Comparison of ENCODE assay signal across 29 cellular contexts in the genomic region with DNA sequence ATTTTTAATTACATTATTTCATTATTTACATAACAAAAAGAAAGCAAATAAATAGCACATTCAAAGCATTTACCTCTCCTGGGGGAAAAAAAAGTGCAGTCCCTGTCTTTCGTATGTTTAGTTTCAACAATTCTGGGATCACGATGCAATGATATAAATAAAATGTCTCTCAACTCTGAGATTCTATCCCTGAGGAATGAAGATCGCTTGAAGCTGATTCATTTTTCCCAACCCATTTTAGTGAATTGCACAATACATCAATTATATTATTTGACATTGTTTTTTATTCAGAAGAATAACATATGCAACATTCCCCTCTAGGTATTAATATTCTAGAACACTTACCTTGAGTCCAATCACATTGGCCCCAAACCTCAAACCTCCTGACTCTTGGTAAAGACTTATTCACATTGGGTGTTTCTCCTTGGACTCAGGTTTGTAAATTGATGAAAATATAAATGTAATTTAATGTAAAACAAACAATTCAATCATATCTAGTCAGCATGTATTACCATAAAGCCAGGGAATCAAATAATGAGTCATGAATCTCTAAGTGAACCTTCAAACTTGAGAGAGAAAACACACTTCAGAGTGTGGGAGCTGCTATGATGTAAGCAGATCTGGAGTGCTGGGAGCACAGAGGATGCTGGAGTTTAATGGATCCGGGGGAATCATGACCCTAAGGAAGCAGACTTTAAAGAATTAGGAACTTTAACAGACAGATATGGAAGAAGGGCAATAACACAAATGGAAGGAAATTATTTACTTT. TPM values are rescaled to one million over a fixed set of nuclear protein-coding genes. Genes with fewer than 3 reads are reported as not detected.
DNase-seq lines count a peak whose midpoint lies in the region; ATAC-seq, FAIRE-seq and TF ChIP-seq lines count a peak whose summit lies in the region.
"Had no signal": no experiment of that assay in that cellular context is flagged by ENCODE, and none has a peak within 500 bp of the region (broad histone marks: within the 10 kb centered on the region; RNA-seq: fewer than 3 reads in every experiment).

No MANE protein-coding gene starts in this region.

- 32% methylated on average over 4 of the region's 4 CpGs for WGBS in K562 (ENCODE audit: insufficient coverage, low coverage, missing lambda C conversion rate)

- H3K4me3 ChIP-seq in ACC112 (ENCODE audit: low read depth, low read length): peak overlapping the region; percentile 31; the same call in 1 of the 2 replicates
- H3K4me3 ChIP-seq in K562: no peak overlapping the region
- H3K4me3 ChIP-seq: BLaER1, lower lobe of right lung, mucosa of descending colon, pancreas had no signal

- in situ Hi-C loops in K562 (cut with MboI): no loop called here

- FAIRE-seq in K562 (lab: Jason Lieb, UNC): no peak
- FAIRE-seq: pancreas had no signal

- DNase-seq in HT-29 (ENCODE audit: low spot score) (peak; percentile 10), K562 (ENCODE audit: extremely low read depth in 1 of 4, low spot score in 3 of 4) (no peak), hepatic stellate cell (ENCODE audit: low spot score) (peak; percentile 18), HK-2 (ENCODE audit: unreplicated experiment) (no peak), AG20443 (ENCODE audit: low spot score) (no peak)
- DNase-seq: activated CD4-positive, alpha-beta T cell treated with anti-CD3 and anti-CD28 coated beads, Interleukin-2, amount 10 ng/mL, durations not matched to agents 24 days and 14 days; activated naive CD4-positive, alpha-beta T cell treated with anti-CD3 and anti-CD28 coated beads, Interleukin-2, amount 10 ng/mL, durations not matched to agents 7 days and 5 days; activated T-cell treated with anti-CD3 and anti-CD28 coated beads, Interleukin-2, amount 50 U/mL, for 72 hours; amygdala; DMS79; GF-D8; lower lobe of right lung; mucosa of descending colon; NCI-H1105; NCI-H1930; NCI-H2227 treated with DMSO at 0.1 percent for 48 hours; NCI-H69; pancreas; SHP77 treated with DMSO at 0.1 percent for 48 hours; stimulated activated CD4-positive, alpha-beta T cell treated with anti-CD3 and anti-CD28 coated beads, Interleukin-2, amount 100 ng/mL, for 48 hours; SW 1271; T1000; transverse colon had no signal

- H3K9ac ChIP-seq in K562 (ENCODE audit: insufficient read depth in 1 of 2, low read depth in 2 of 2, low read length in 2 of 2): no peak overlapping the region
- H3K9ac ChIP-seq: BLaER1 had no signal

- no peak for TF ChIP-seq EP300 in K562 (IDR thresholded peaks at IDR 0.05; ENCODE audit: low read length)

- BruUV-seq in K562 (replicated peaks; lab: Mats Ljungman, UMichigan): no TSS peak

- no peak for TF ChIP-seq CTCF in K562 (IDR thresholded peaks at IDR 0.05 in 2 of 3, conservative IDR thresholded peaks at IDR 0.05 in 1 of 3; ENCODE audit: insufficient read depth in 2 of 3, low read depth in 1 of 3, low read length in 3 of 3)

- H3K79me2 ChIP-seq in ACC112 (ENCODE audit: control insufficient read depth, insufficient read depth, low read length, unreplicated experiment) (no peaks in the 10 kb centered on the region), K562 (ENCODE audit: control insufficient read depth, insufficient read depth, low read length) (no peaks in the 10 kb centered on the region)

- no peak overlapping the region for H3K4me2 ChIP-seq in K562 (ENCODE audit: insufficient read depth, low read length)
- H3K4me2 ChIP-seq: BLaER1 had no signal

- no peak for ATAC-seq in K562
- no peak for ATAC-seq in GM18505 (IDR thresholded peaks at IDR 0.05; ENCODE audit: unreplicated experiment)
- no peak for ATAC-seq in GM21447 (IDR thresholded peaks at IDR 0.05; ENCODE audit: unreplicated experiment)
- ATAC-seq: activated T-cell treated with anti-CD3 and anti-CD28 coated beads, Interleukin-2, amount 50 U/mL, for 72 hours; lower lobe of right lung; natural killer cell treated with Interleukin-12 subunit alpha and Interleukin-12 subunit beta and Interleukin-15 and Interleukin-18, amount 100 ng/mL, for 72 hours; Panc1; pancreas had no signal

- H3K36me3 ChIP-seq in ACC112 (ENCODE audit: insufficient read depth, low read length): no peaks in the 10 kb centered on the region
- H3K36me3 ChIP-seq in K562 (ENCODE audit: control insufficient read depth, insufficient read depth, low read length): no peaks in the 10 kb centered on the region
- H3K36me3 ChIP-seq: BLaER1, lower lobe of right lung, pancreas, transverse colon had no signal

- H3K27me3 ChIP-seq in ACC112 (ENCODE audit: insufficient read depth, low read length) (peaks cover 4% of the 10 kb centered on the region; the same call in 1 of the 2 replicates), K562 (ENCODE audit: control insufficient read depth in 2 of 2, insufficient read depth in 2 of 2, low read length in 2 of 2) (no peaks in the 10 kb centered on the region)
- H3K27me3 ChIP-seq: BLaER1, pancreas had no signal

- H2AFZ ChIP-seq in ACC112 (ENCODE audit: low read length, unreplicated experiment) (no peak overlapping the region), K562 (ENCODE audit: low read depth, low read length) (peak overlapping the region; percentile 49)

- CTCF ChIA-PET in K562 (lab: Yijun Ruan, JAX; ENCODE audit: low intra/inter-chr PET ratio): no interaction called here

- POLR2A ChIA-PET in K562 (lab: Yijun Ruan, JAX): no interaction called here

- peak overlapping the region; percentile 67 for H3K27ac ChIP-seq in ACC112 (ENCODE audit: low read depth, low read length)
- no peak overlapping the region for H3K27ac ChIP-seq in K562 (ENCODE audit: extremely low read depth, low read depth, low read length)
- H3K27ac ChIP-seq: BLaER1, lower lobe of right lung, pancreas had no signal

- no peaks in the 10 kb centered on the region for H3K9me1 ChIP-seq in K562 (ENCODE audit: control insufficient read depth, insufficient read depth, low read length)

- no peak for TF ChIP-seq RAD21 in K562 (CRISPR knock-in tag; conservative IDR thresholded peaks at IDR 0.05 in 1 of 2, IDR thresholded peaks at IDR 0.05 in 1 of 2)

- no peak for TF ChIP-seq POLR2A in K562 (conservative IDR thresholded peaks at IDR 0.05)
- no peak for TF ChIP-seq POLR2A in GM18505 (IDR thresholded peaks at IDR 0.05; ENCODE audit: borderline replicate concordance, extremely low read depth, insufficient read depth, insufficient read length)

- H4K20me1 ChIP-seq in K562 (replicated peaks; ENCODE audit: control insufficient read depth, insufficient read depth, low read length): no peaks in the 10 kb centered on the region
- H4K20me1 ChIP-seq: BLaER1 had no signal

- peaks cover 11% of the 10 kb centered on the region for H3K4me1 ChIP-seq in ACC112 (ENCODE audit: control insufficient read depth, insufficient read depth, low read length, unreplicated experiment)
- H3K4me1 ChIP-seq in K562 (replicated peaks in 1 of 2; ENCODE audit: control insufficient read depth in 2 of 2, insufficient read depth in 2 of 2, low read length in 2 of 2): no peaks in the 10 kb centered on the region; a peak in 2 of 5 replicates
- H3K4me1 ChIP-seq: BLaER1 had no signal

- 0 out of 2 replicates have a peak, but pooled peaks cover 3% of the 10 kb centered on the region for H3K9me3 ChIP-seq in K562 (replicated peaks; ENCODE audit: control insufficient read depth, insufficient read depth, low read depth, low read length)
- H3K9me3 ChIP-seq: lower lobe of right lung, mucosa of descending colon, pancreas, transverse colon had no signal

- intact Hi-C loops in K562 (cut with micrococcal nuclease): no loop called here

TF ChIP-seq in K562, 482 proteins besides CTCF, POLR2A, EP300 and RAD21:
- TF ChIP-seq ADNP (tag; IDR thresholded peaks at IDR 0.05): no peak
- peak; percentile 78 for TF ChIP-seq CEBPB (tag; IDR thresholded peaks at IDR 0.05)
- no peak for TF ChIP-seq CEBPG (CRISPR knock-in tag; IDR thresholded peaks at IDR 0.05)
- peak in 1 of 2 experiments; percentile 45; a peak in 1 of 4 replicates for TF ChIP-seq CEBPG (tag; conservative IDR thresholded peaks at IDR 0.05 in 1 of 2, IDR thresholded peaks at IDR 0.05 in 1 of 2)

RNA-seq across cellular contexts. Expression of gene SCIN, which starts 5.3 kb away (rescaled TPM):
- total RNA-seq in HT-29 (2014; rRNA removed; shearing (Covaris generic)): 0.76 and 1.5 TPM in 2 replicates
- total RNA-seq in K562 (2011; cell fraction: chromatin; rRNA removed; ENCODE audit: low replicate concordance): 1.1 and 8.3 TPM in 2 replicates
- total RNA-seq in K562 (2011; cell fraction: nucleolus; rRNA removed): 0.33 and 1.4 TPM in 2 replicates
- total RNA-seq in K562 (2011; cell fraction: nucleoplasm; rRNA removed): 2.2 and 3.5 TPM in 2 replicates
- total RNA-seq in K562 (2014; rRNA removed) (9.8 and 10.9 TPM in 2 replicates), K562 (2014; rRNA removed; fragmentation: Illumina TruSeq; extraction: Trizol) (14.7 and 17.2 TPM in 2 replicates), K562 (2015; rRNA removed; fragmentation: Illumina TruSeq; extraction: Trizol) (14.4 and 18.2 TPM in 2 replicates), K562 (2021) (9.7 and 10.6 TPM in 2 replicates)
- polyA plus RNA-seq in K562 (2011; rRNA removed) (0.67 and 1.0 TPM in 2 replicates), K562 (2014; fragmentation: Illumina TruSeq; extraction: Trizol) (11.4 and 12.6 TPM in 2 replicates), K562 (2014; fragmentation: Nextera tagmentation; extraction: Ambion mirVana) (10 to 100 TPM in 1 of 2 experiments, 1 to 10 TPM in 1; 4.5 to 10.4 TPM), K562 (2014; rRNA removed) (10.3 and 10.9 TPM in 2 replicates)
- 0.12 and 0.50 TPM in 2 replicates for polyA plus RNA-seq in K562 (2011; cell fraction: cytosol; rRNA removed)
- 0.17 and 0.32 TPM in 2 replicates for polyA plus RNA-seq in K562 (2011; cell fraction: nucleus; rRNA removed)
- polyA plus RNA-seq in K562 (2012): 17.7 and 29.9 TPM in 2 replicates
- polyA minus RNA-seq in K562 (2011; rRNA and poly(A)+ RNA removed): 0.63 and 1.0 TPM in 2 replicates
- not detected in 2 replicates for polyA minus RNA-seq in K562 (2011; cell fraction: cytosol; rRNA and poly(A)+ RNA removed)
- polyA minus RNA-seq in K562 (2011; cell fraction: nucleus; rRNA and poly(A)+ RNA removed): 0.54 and 1.00 TPM in 2 replicates
- total RNA-seq: activated CD4-positive, alpha-beta T cell treated with anti-CD3 and anti-CD28 coated beads, Interleukin-2, amount 10 ng/mL, durations not matched to agents 24 days and 14 days; natural killer cell treated with Interleukin-12 subunit alpha and Interleukin-12 subunit beta and Interleukin-15 and Interleukin-18, amount 100 ng/mL, for 72 hours had no signal

Comparison
In these comparisons a context has a peak if more than half of its experiments do, and no peak if none do; other contexts are left out.
1. DNase-seq: peak in HT-29 (single experiment) and hepatic stellate cell (single experiment); none in K562 (0 of 4), HK-2 (single experiment) and AG20443 (single experiment).